7 cellular contexts compared by ENCODE assay signal in genomic region chr7:102287082-102287464, GRCh38. TPM values are rescaled to one million over a fixed set of nuclear protein-coding genes. Genes with fewer than 3 reads are reported as not detected.
DNase-seq lines count a peak whose midpoint lies in the region; ATAC-seq and TF ChIP-seq lines count a peak whose summit lies in the region.

No MANE protein-coding gene starts in this region.

- no peaks in the 10 kb centered on the region for H3K9me3 ChIP-seq in GM23248 (ENCODE audit: low read depth)
- no peaks in the 10 kb centered on the region for H3K9me3 ChIP-seq in Panc1 (ENCODE audit: control insufficient read depth, insufficient read depth, low read depth, low read length)
- no peaks in the 10 kb centered on the region for H3K9me3 ChIP-seq in fibroblast of lung (ENCODE audit: control insufficient read depth, insufficient read depth, low read depth, low read length)
- no peaks in the 10 kb centered on the region for H3K9me3 ChIP-seq in psoas muscle

- H3K4me2 ChIP-seq in GM23248 (ENCODE audit: unreplicated experiment) (peak overlapping the region; percentile 88), fibroblast of lung (ENCODE audit: extremely low read depth, insufficient read depth, low read length) (peak overlapping the region; percentile 90)

- 0 to 3% methylated on average over 12 to 33 of the region's 38 CpGs for WGBS in GM23248 (ENCODE audit: low coverage in 1 of 2, low lambda C conversion rate in 2 of 2, missing lambda C conversion rate in 2 of 2), 2 experiments
- WGBS in psoas muscle, 3 donors, result 0 to 1% (median 0%) methylated on average over 16 to 38 of the region's 38 CpGs

- H2AFZ ChIP-seq in GM23248 (peak overlapping the region; percentile 90), fibroblast of lung (ENCODE audit: low read length) (peak overlapping the region; percentile 73)

- DNase-seq in GM23248 (no peak), Panc1 (ENCODE audit: low read depth, low spot score) (no peak), fibroblast of lung (ENCODE audit: low read depth in 2 of 2) (no peak), psoas muscle (no peak), NOMO-1 treated with dmso at 0.1 percent for 144 hours (lab: John Stamatoyannopoulos, UW; ENCODE audit: unreplicated experiment) (no peak), ecto neural progenitor cell (ENCODE audit: low spot score) (no peak), COLO668 (lab: John Stamatoyannopoulos, UW; ENCODE audit: unreplicated experiment) (no peak)

- H3K79me2 ChIP-seq in GM23248 (ENCODE audit: insufficient read depth) (no peaks in the 10 kb centered on the region), fibroblast of lung (ENCODE audit: control insufficient read depth, insufficient read depth, low read length) (no peaks in the 10 kb centered on the region)

- H3K9ac ChIP-seq in GM23248 (peak overlapping the region; percentile 64), fibroblast of lung (ENCODE audit: insufficient read depth, low read length) (peak overlapping the region; percentile 42)

- H3K4me3 ChIP-seq in GM23248 (peak overlapping the region; percentile 82), Panc1 (ENCODE audit: low read depth in 2 of 2, low read length in 2 of 2) (peak overlapping the region; percentile 64 to 74), fibroblast of lung (replicated peaks in 1 of 4; ENCODE audit: control extremely low read depth in 1 of 4, insufficient read depth in 1 of 4, low read depth in 3 of 4, low read length in 4 of 4) (peak overlapping the region; percentile 57 to 72 (median 60)), psoas muscle (peak overlapping the region; percentile 81)

- no TSS peak for BruUV-seq in Panc1 (replicated peaks; lab: Mats Ljungman, UMichigan)

- H3K4me1 ChIP-seq in GM23248 (ENCODE audit: insufficient read depth), result no peaks in the 10 kb centered on the region
- no peaks in the 10 kb centered on the region for H3K4me1 ChIP-seq in Panc1 (ENCODE audit: control insufficient read depth, insufficient read depth, low read length)
- no peaks in the 10 kb centered on the region for H3K4me1 ChIP-seq in fibroblast of lung (ENCODE audit: control insufficient read depth, extremely low read depth, insufficient read depth, low read length)
- H3K4me1 ChIP-seq in psoas muscle, result peaks cover 27% of the 10 kb centered on the region

- intact Hi-C loops in Panc1 (cut with micrococcal nuclease; ENCODE audit: unreplicated experiment), result no loop called here
- intact Hi-C loops in psoas muscle (cut with DNase I), result no loop called here

- peak; percentile 20 for ATAC-seq in Panc1
- ATAC-seq in psoas muscle, result peak; percentile 14 to 47 (median 31)

- no peaks in the 10 kb centered on the region for H4K20me1 ChIP-seq in GM23248 (ENCODE audit: insufficient read depth)
- H4K20me1 ChIP-seq in fibroblast of lung (ENCODE audit: control insufficient read depth, extremely low read depth, insufficient read depth, low read length), result no peaks in the 10 kb centered on the region

- no peaks in the 10 kb centered on the region for H3F3A ChIP-seq in GM23248 (ENCODE audit: insufficient read depth)

- H3K36me3 ChIP-seq in GM23248 (ENCODE audit: low read depth) (no peaks in the 10 kb centered on the region), Panc1 (ENCODE audit: control insufficient read depth, insufficient read depth, low read length) (no peaks in the 10 kb centered on the region), fibroblast of lung (ENCODE audit: control insufficient read depth, insufficient read depth, low read length) (no peaks in the 10 kb centered on the region), psoas muscle (ENCODE audit: insufficient read depth in 1 of 2, low read depth in 1 of 2) (no peaks in the 10 kb centered on the region)

- H3K27ac ChIP-seq in GM23248 (no peak overlapping the region), Panc1 (ENCODE audit: low read length) (no peak overlapping the region), fibroblast of lung (ENCODE audit: insufficient read depth, low read length) (no peak overlapping the region), psoas muscle (peak overlapping the region; percentile 78)

- CTCF ChIA-PET in Panc1 (lab: Charles Lee), result no interaction called here

- POLR2A ChIA-PET in Panc1 (lab: Charles Lee), result interaction anchor here (0.6 kb wide), 1 partner anchor 108 kb away, joined by 3 read pairs; no protein-coding TSS in a partner anchor

- no peaks in the 10 kb centered on the region for H3K27me3 ChIP-seq in GM23248 (replicated peaks; ENCODE audit: insufficient read depth)
- no peaks in the 10 kb centered on the region for H3K27me3 ChIP-seq in Panc1 (ENCODE audit: control insufficient read depth, insufficient read depth, low read length)
- H3K27me3 ChIP-seq in fibroblast of lung (ENCODE audit: control insufficient read depth, insufficient read depth, low read length), result peaks cover 6% of the 10 kb centered on the region
- no peaks in the 10 kb centered on the region for H3K27me3 ChIP-seq in psoas muscle (ENCODE audit: insufficient read depth in 3 of 3, low read length in 2 of 3)

- TF ChIP-seq CTCF in Panc1 (IDR thresholded peaks at IDR 0.05) (no peak), fibroblast of lung (conservative IDR thresholded peaks at IDR 0.05 in 1 of 2, IDR thresholded peaks at IDR 0.05 in 1 of 2; ENCODE audit: low read depth in 1 of 2, low read length in 2 of 2) (no peak), psoas muscle (IDR thresholded peaks at IDR 0.05) (no peak)

- in situ Hi-C loops in GM23248 (cut with MboI), result loop anchor here (10.0 kb wide), 1 partner anchor 108 kb away; the partner anchor contains the start of gene PRKRIP1
- in situ Hi-C loops in Panc1 (cut with HindIII; ENCODE audit: low pct_unique_long_range_greater_than_20kb, low sequenced_read_pairs), result loop anchor here (10.0 kb wide), 1 partner anchor 128 kb away; no protein-coding TSS in a partner anchor

- no peaks in the 10 kb centered on the region for H3K9me2 ChIP-seq in GM23248 (ENCODE audit: insufficient read depth)

RNA-seq across cellular contexts. Expression of gene SH2B2, which starts 0.4 kb away (rescaled TPM):
- total RNA-seq in GM23248 (2014; rRNA removed; shearing (Covaris generic)), result 0.86 and 7.1 TPM in 2 replicates
- polyA plus RNA-seq in GM23248 (2016; fragmentation: Nextera tagmentation; extraction: Ambion mirVana) (0.80 and 1.1 TPM in 2 replicates), fibroblast of lung (0.18 and 0.43 TPM in 2 replicates), psoas muscle (10 to 100 TPM; 13.1 to 27.3 (median 18.6) TPM)
- total RNA-seq in Panc1 (2021; ENCODE audit: unreplicated experiment) (2.8 TPM), fibroblast of lung (2.0 and 2.3 TPM in 2 replicates), psoas muscle (10 to 100 TPM; 26.2 to 36.3 (median 29.0) TPM)
- 7.4 TPM for polyA plus RNA-seq in Panc1 (2012; ENCODE audit: insufficient read length)
- 0.71 and 1.2 TPM in 2 replicates for polyA plus RNA-seq in fibroblast of lung (2012)
- 1.4 and 2.5 TPM in 2 replicates for polyA minus RNA-seq in fibroblast of lung (ENCODE audit: low replicate concordance)
